8 cellular contexts compared by ENCODE assay signal in genomic region chr20:5205348-5206210, GRCh38.
A peak's percentile ranks its signal among the peaks of the same experiment; 100 is the strongest.
DNase-seq lines count a peak whose midpoint lies in the region; ATAC-seq, FAIRE-seq and TF ChIP-seq lines count a peak whose summit lies in the region.

No MANE protein-coding gene starts in this region.

- no peaks in the 10 kb centered on the region for H3K27me3 ChIP-seq in HepG2 (ENCODE audit: control insufficient read depth in 1 of 2, insufficient read depth in 2 of 2, low read length in 2 of 2)

- no peaks in the 10 kb centered on the region for H3K9me3 Mint-ChIP-seq in activated CD4-positive, alpha-beta T cell treated with anti-CD3 and anti-CD28 coated beads for 36 hours (ENCODE audit: low read depth)

- TF ChIP-seq RAD21 in HepG2 (CRISPR knock-in tag; IDR thresholded peaks at IDR 0.05) = peak; percentile 98

- H3K27me3 Mint-ChIP-seq in activated CD4-positive, alpha-beta T cell treated with anti-CD3 and anti-CD28 coated beads for 36 hours = no peaks in the 10 kb centered on the region

- H3K79me2 ChIP-seq in HepG2 (ENCODE audit: insufficient read depth, low read length) = no peaks in the 10 kb centered on the region

- TF ChIP-seq CTCF in choroid plexus epithelial cell (conservative IDR thresholded peaks at IDR 0.05; ENCODE audit: low read depth, low read length) (peak; percentile 98), HepG2 (CRISPR knock-in tag; IDR thresholded peaks at IDR 0.05) (peak; percentile 97)

- H3K9me3 ChIP-seq in HepG2 (ENCODE audit: low read length) = no peaks in the 10 kb centered on the region

- H4K20me1 ChIP-seq in HepG2 (ENCODE audit: insufficient read depth, low read length) = no peaks in the 10 kb centered on the region

- peaks cover under 1% of the 10 kb centered on the region for H3K36me3 Mint-ChIP-seq in activated CD4-positive, alpha-beta T cell treated with anti-CD3 and anti-CD28 coated beads for 36 hours (ENCODE audit: low read depth)

- H3K4me1 Mint-ChIP-seq in activated CD4-positive, alpha-beta T cell treated with anti-CD3 and anti-CD28 coated beads for 36 hours = no peaks in the 10 kb centered on the region

- intact Hi-C loops in activated CD4-positive, alpha-beta T cell treated with anti-CD3 and anti-CD28 coated beads for 36 hours (cut with DNase I, micrococcal nuclease) = loop anchor here (1.0 kb wide), 2 partner anchors 18 to 243 kb away; no protein-coding TSS in a partner anchor
- intact Hi-C loops in HepG2 (cut with micrococcal nuclease; ENCODE audit: unreplicated experiment) = loop anchor here (1.0 kb wide), 3 partner anchors 18 to 243 kb away; no protein-coding TSS in a partner anchor

- DNase-seq in AML-193 (lab: John Stamatoyannopoulos, UW) (peak; percentile 62 to 64), NCI-H510A (lab: John Stamatoyannopoulos, UW) (peak; percentile 50), choroid plexus epithelial cell (ENCODE audit: low read depth) (peak; percentile 92), HepG2 (ENCODE audit: low spot score) (peak; percentile 80)
- DNase-seq in activated CD4-positive, alpha-beta T cell treated with anti-CD3 and anti-CD28 coated beads for 36 hours = peak; percentile 83
- DNase-seq in stimulated activated CD4-positive, alpha-beta T cell treated with anti-CD3 and anti-CD28 coated beads, TNF-alpha, amount 100 ng/mL, for 1 hour (ENCODE audit: low read depth in 3 of 3, low spot score in 1 of 3) = peak; percentile 21 to 51 (median 27)

- peak; percentile 84 for FAIRE-seq in HepG2 (lab: Jason Lieb, UNC)

- TF ChIP-seq EP300 in HepG2 (IDR thresholded peaks at IDR 0.05; ENCODE audit: low read depth in 2 of 2, low read length in 2 of 2) (no peak), HepG2 (CRISPR knock-in tag; IDR thresholded peaks at IDR 0.05; ENCODE audit: borderline replicate concordance) (no peak)

- no peak overlapping the region for H3K4me3 Mint-ChIP-seq in activated CD4-positive, alpha-beta T cell treated with anti-CD3 and anti-CD28 coated beads for 36 hours

- H3K4me3 ChIP-seq in choroid plexus epithelial cell (ENCODE audit: low read depth, low read length) (no peak overlapping the region), HepG2 (replicated peaks in 1 of 3; ENCODE audit: insufficient read depth in 1 of 3, low read depth in 2 of 3, low read length in 3 of 3) (no peak overlapping the region)

- CTCF ChIA-PET in activated CD4-positive, alpha-beta T cell treated with anti-CD3 and anti-CD28 coated beads for 36 hours (lab: Charles Lee) = interaction anchor here (0.6 to 10.5 kb wide), 19 partner anchors 8 to 868 kb away, joined by 3 to 106 read pairs (median 4); no protein-coding TSS in a partner anchor
- CTCF ChIA-PET in HepG2 (lab: Yijun Ruan, JAX; ENCODE audit: low intra/inter-chr PET ratio, low total read pairs) = interaction anchor here (0.8 to 4.4 kb wide), 6 partner anchors 9 to 243 kb away, joined by 3 to 66 read pairs (median 6); no protein-coding TSS in a partner anchor

- no peak overlapping the region for H3K9ac ChIP-seq in HepG2 (ENCODE audit: insufficient read depth, low read depth, low read length)

- 63% methylated on average over 10 of the region's 10 CpGs for WGBS in HepG2 (ENCODE audit: low lambda C conversion rate)

- in situ Hi-C loops in HepG2 (cut with HindIII; ENCODE audit: extremely low pct_ligation_motif_present, low pct_unique_long_range_greater_than_20kb) = loop anchor here (5.0 kb wide), 1 partner anchor 242 kb away; no protein-coding TSS in a partner anchor

- TF ChIP-seq POLR2A in HepG2 (IDR thresholded peaks at IDR 0.05; ENCODE audit: insufficient read depth in 1 of 2, low read depth in 2 of 2, low read length in 2 of 2) = no peak

- no peak overlapping the region for H3K27ac Mint-ChIP-seq in activated CD4-positive, alpha-beta T cell treated with anti-CD3 and anti-CD28 coated beads for 36 hours

- H3K36me3 ChIP-seq in HepG2 (replicated peaks in 1 of 2; ENCODE audit: control insufficient read depth in 1 of 2, insufficient read depth in 2 of 2, low read length in 2 of 2) = no peaks in the 10 kb centered on the region

- H3K4me2 ChIP-seq in HepG2 (ENCODE audit: low read depth, low read length) = no peak overlapping the region

- no peak overlapping the region for H2AFZ ChIP-seq in HepG2 (ENCODE audit: low read length)

- POLR2A ChIA-PET in activated CD4-positive, alpha-beta T cell treated with anti-CD3 and anti-CD28 coated beads for 36 hours (lab: Charles Lee) = interaction anchor here (0.6 kb wide), 1 partner anchor 13 kb away, joined by 5 read pairs; no protein-coding TSS in a partner anchor
- POLR2A ChIA-PET in HepG2 (lab: Yijun Ruan, JAX) = interaction anchor here (1.2 kb wide), 1 partner anchor 86 kb away, joined by 3 read pairs; the partner anchor contains the start of gene PCNA

- ATAC-seq in GM18909 (IDR thresholded peaks at IDR 0.05; ENCODE audit: poor library complexity, unreplicated experiment) (peak; percentile 81), HG03280 (IDR thresholded peaks at IDR 0.05; ENCODE audit: unreplicated experiment) (peak; percentile 89), HepG2 (peak; percentile 84)
- ATAC-seq in activated CD4-positive, alpha-beta T cell treated with anti-CD3 and anti-CD28 coated beads for 36 hours = peak; percentile 100

- no TSS peak for BruUV-seq in HepG2 (replicated peaks; lab: Mats Ljungman, UMichigan)

- peaks cover 35% of the 10 kb centered on the region for H3K4me1 ChIP-seq in HepG2 (ENCODE audit: insufficient read depth, low read length)

- no peak overlapping the region for H3K27ac ChIP-seq in HepG2 (ENCODE audit: extremely low read length, insufficient read depth, low read length)

TF ChIP-seq in HepG2, 621 proteins besides CTCF, POLR2A, EP300 and RAD21 (continues in another document):
- TF ChIP-seq ZNF501 (CRISPR knock-in tag; IDR thresholded peaks at IDR 0.05) (peak; percentile 82; the same call in 1 of the 2 replicates), ZSCAN31 (CRISPR knock-in tag; IDR thresholded peaks at IDR 0.05; ENCODE audit: low read depth) (0 out of 2 replicates have a peak, but pooled peaks have one; percentile 29), SALL1 (CRISPR knock-in tag; IDR thresholded peaks at IDR 0.05) (peak; percentile 51; the same call in 1 of the 2 replicates), MIXL1 (CRISPR knock-in tag; IDR thresholded peaks at IDR 0.05) (0 out of 2 replicates have a peak, but pooled peaks have one; percentile 23), TEF (CRISPR knock-in tag; IDR thresholded peaks at IDR 0.05) (peak; percentile 15; the same call in 1 of the 2 replicates), THRA (CRISPR knock-in tag; IDR thresholded peaks at IDR 0.05; ENCODE audit: borderline replicate concordance) (peak; percentile 31; the same call in 1 of the 2 replicates), BORCS8-MEF2B (CRISPR knock-in tag; IDR thresholded peaks at IDR 0.05) (no peak), KLF12 (CRISPR knock-in tag; IDR thresholded peaks at IDR 0.05; ENCODE audit: borderline replicate concordance) (peak; percentile 60; the same call in 1 of the 2 replicates), HOMEZ (CRISPR knock-in tag; IDR thresholded peaks at IDR 0.05; ENCODE audit: low read depth) (peak; percentile 79; the same call in 1 of the 2 replicates), THAP11 (CRISPR knock-in tag; IDR thresholded peaks at IDR 0.05) (peak; percentile 42; the same call in 1 of the 2 replicates), TEAD3 (CRISPR knock-in tag; optimal IDR thresholded peaks at IDR 0.05; ENCODE audit: borderline replicate concordance) (peak; percentile 33), HOXA3 (CRISPR knock-in tag; IDR thresholded peaks at IDR 0.05) (peak; percentile 18; the same call in 1 of the 2 replicates), AHR (CRISPR knock-in tag; IDR thresholded peaks at IDR 0.05) (no peak), ZNF782 (CRISPR knock-in tag; IDR thresholded peaks at IDR 0.05; ENCODE audit: borderline replicate concordance) (no peak), FOXO4 (CRISPR knock-in tag; conservative IDR thresholded peaks at IDR 0.05) (0 out of 2 replicates have a peak, but pooled peaks have one; percentile 67)

Comparison
In these comparisons a context has a peak if more than half of its experiments do, and no peak if none do; other contexts are left out.
1. DNase-seq: peak in every context shown above with its lines; median percentile 92 in choroid plexus epithelial cell; 83 in activated CD4-positive, alpha-beta T cell treated with anti-CD3 and anti-CD28 coated beads for 36 hours; 80 in HepG2; 63 in AML-193; 50 in NCI-H510A; 27 in stimulated activated CD4-positive, alpha-beta T cell treated with anti-CD3 and anti-CD28 coated beads, TNF-alpha, amount 100 ng/mL, for 1 hour.